8 cellular contexts compared by ENCODE assay signal in genomic region chr19:10797541-10798256, GRCh38. TPM values are rescaled to one million over a fixed set of nuclear protein-coding genes. Genes with fewer than 3 reads are reported as not detected.
DNase-seq lines count a peak whose midpoint lies in the region; ATAC-seq and TF ChIP-seq lines count a peak whose summit lies in the region.

No MANE protein-coding gene starts in this region.

- H3K27me3 Mint-ChIP-seq in GM23338 (ENCODE audit: insufficient read depth, low read depth, poor library complexity), result peaks cover 3% of the 10 kb centered on the region

- no peaks in the 10 kb centered on the region for H3K9me2 ChIP-seq in GM23338 (ENCODE audit: insufficient read depth)

- DNase-seq in GM23338 (ENCODE audit: low spot score), result no peak
- peak; percentile 84 for DNase-seq in activated CD8-positive, alpha-beta memory T cell treated with anti-CD3 and anti-CD28 coated beads, Interleukin-2, amount 50 U/mL, for 24 hours (ENCODE audit: extremely low read depth)
- DNase-seq in fibroblast of pulmonary artery (ENCODE audit: low read depth), result peak; percentile 49
- peak; percentile 82 for DNase-seq in stimulated activated CD8-positive, alpha-beta memory T cell treated with anti-CD3 and anti-CD28 coated beads, Interleukin-12 subunit alpha, Interleukin-12 subunit beta, amount 100 ng/mL, for 4 hours (ENCODE audit: low read depth)
- DNase-seq in colonic mucosa, result no peak
- DNase-seq in AG20443 (ENCODE audit: low spot score), result no peak
- no peak for DNase-seq in retina
- no peak for DNase-seq in NCI-H187 treated with DMSO at 0.1 percent for 48 hours (lab: John Stamatoyannopoulos, UW)

- no peaks in the 10 kb centered on the region for H3K4me1 Mint-ChIP-seq in GM23338

- no peaks in the 10 kb centered on the region for H3K79me2 ChIP-seq in GM23338 (replicated peaks; ENCODE audit: insufficient read depth)

- H3K4me2 ChIP-seq in GM23338, result no peak overlapping the region

- H3K36me3 Mint-ChIP-seq in GM23338 (ENCODE audit: low read depth), result peaks cover 32% of the 10 kb centered on the region

- no peak overlapping the region for H3K4me3 Mint-ChIP-seq in GM23338

- TF ChIP-seq CTCF in GM23338 (conservative IDR thresholded peaks at IDR 0.05; ENCODE audit: low read depth in 2 of 2), result no peak
- TF ChIP-seq CTCF in fibroblast of pulmonary artery (IDR thresholded peaks at IDR 0.05; ENCODE audit: low read length, missing control alignments), result no peak
- TF ChIP-seq CTCF in colonic mucosa (IDR thresholded peaks at IDR 0.05), result no peak

- no peak overlapping the region for H3K9ac ChIP-seq in colonic mucosa (ENCODE audit: low read depth in 2 of 2, low read length in 2 of 2)

- H3K27ac ChIP-seq in GM23338 (ENCODE audit: low read depth) (0 out of 2 replicates have a peak overlapping the region, but pooled peaks have one; percentile 26), colonic mucosa (no peak overlapping the region)

- no peak for ATAC-seq in GM23338

- no peaks in the 10 kb centered on the region for H3F3A ChIP-seq in GM23338 (replicated peaks; ENCODE audit: low read depth)

- peaks cover 13% of the 10 kb centered on the region for H3K36me3 ChIP-seq in GM23338 (ENCODE audit: insufficient read depth)
- peaks cover 42% of the 10 kb centered on the region for H3K36me3 ChIP-seq in colonic mucosa

- no peaks in the 10 kb centered on the region; the same call in 1 of the 2 replicates for H4K20me1 ChIP-seq in GM23338 (replicated peaks; ENCODE audit: insufficient read depth)

- H3K9me3 ChIP-seq in colonic mucosa, result no peaks in the 10 kb centered on the region

- intact Hi-C loops in colonic mucosa (cut with DNase I), result no loop called here

- no peak overlapping the region; the same call in 1 of the 2 replicates for H3K27ac Mint-ChIP-seq in GM23338

- H3K4me1 ChIP-seq in GM23338 (ENCODE audit: insufficient read depth) (no peaks in the 10 kb centered on the region), colonic mucosa (no peaks in the 10 kb centered on the region)

- H3K9me3 Mint-ChIP-seq in GM23338, result no peaks in the 10 kb centered on the region

- H3K27me3 ChIP-seq in GM23338 (ENCODE audit: insufficient read depth) (no peaks in the 10 kb centered on the region), colonic mucosa (no peaks in the 10 kb centered on the region)

- H3K4me3 ChIP-seq in GM23338 (no peak overlapping the region), fibroblast of pulmonary artery (replicated peaks; ENCODE audit: low read depth, low read length) (no peak overlapping the region), colonic mucosa (no peak overlapping the region)

- H2AFZ ChIP-seq in GM23338, result no peak overlapping the region

TF ChIP-seq in GM23338, 12 proteins besides CTCF, POLR2A, EP300 and RAD21 (continues in another document):
- TF ChIP-seq REST (IDR thresholded peaks at IDR 0.05; ENCODE audit: unreplicated experiment) (no peak), STAT1 (IDR thresholded peaks at IDR 0.05; ENCODE audit: unreplicated experiment) (no peak), CREB1 (CRISPR knock-in tag; IDR thresholded peaks at IDR 0.05; ENCODE audit: low read depth) (no peak), ZNF462 (CRISPR knock-in tag; IDR thresholded peaks at IDR 0.05) (no peak), ZNF114 (CRISPR knock-in tag; IDR thresholded peaks at IDR 0.05) (no peak), NANOG (IDR thresholded peaks at IDR 0.05; ENCODE audit: borderline replicate concordance) (no peak), EZH2phosphoT487 (IDR thresholded peaks at IDR 0.05; ENCODE audit: unreplicated experiment) (no peak), JUNB (IDR thresholded peaks at IDR 0.05; ENCODE audit: unreplicated experiment) (no peak)

RNA-seq across cellular contexts. Expression of gene TMED1, which starts 38.3 kb away (rescaled TPM):
- 28.5 and 37.2 TPM in 2 replicates for total RNA-seq in GM23338 (2014; rRNA removed; shearing (Covaris generic))
- 27.7 and 29.7 TPM in 2 replicates for polyA plus RNA-seq in GM23338 (2016; fragmentation: Nextera tagmentation; extraction: Ambion mirVana)
- total RNA-seq in colonic mucosa, result 10 to 100 TPM; 21.2 to 22.5 TPM

RNA-seq across cellular contexts. Expression of gene C19orf38, which starts 50.5 kb away (rescaled TPM):
- 0.78 TPM in 1 of 2 replicates, not detected in the other for total RNA-seq in GM23338 (2014; rRNA removed; shearing (Covaris generic))
- 0.43 and 0.45 TPM in 2 replicates for polyA plus RNA-seq in GM23338 (2016; fragmentation: Nextera tagmentation; extraction: Ambion mirVana)
- total RNA-seq in colonic mucosa, result 1 to 10 TPM in 1 of 2 donors, under 1 TPM in 1; 0.77 to 1.5 TPM

Comparison
In these comparisons a context has a peak if more than half of its experiments do, and no peak if none do; other contexts are left out.
1. DNase-seq: peak in activated CD8-positive, alpha-beta memory T cell treated with anti-CD3 and anti-CD28 coated beads, Interleukin-2, amount 50 U/mL, for 24 hours (single experiment), fibroblast of pulmonary artery (single experiment) and stimulated activated CD8-positive, alpha-beta memory T cell treated with anti-CD3 and anti-CD28 coated beads, Interleukin-12 subunit alpha, Interleukin-12 subunit beta, amount 100 ng/mL, for 4 hours (single experiment); none in GM23338 (single experiment), colonic mucosa (single experiment), AG20443 (single experiment), retina (single experiment) and NCI-H187 treated with DMSO at 0.1 percent for 48 hours (single experiment).